ENCODE assay signal across 34 cellular contexts in genomic region chr20:17766226-17766625, GRCh38.
"Had no signal": no experiment of that assay in that cellular context is flagged by ENCODE, and none has a peak within 500 bp of the region (broad histone marks: within the 10 kb centered on the region; RNA-seq: fewer than 3 reads in every experiment).

No MANE protein-coding gene starts in this region.

- H3K4me3 Mint-ChIP-seq: activated B cell treated with CpG ODN at 0.5 μM for 24 hours; activated CD4-positive, alpha-beta memory T cell treated with anti-CD3 and anti-CD28 coated beads, Interleukin-2, amount 10 ng/mL, durations not matched to agents 7 days and 5 days; activated CD4-positive, alpha-beta T cell treated with anti-CD3 and anti-CD28 coated beads, Interleukin-2, amount 10 ng/mL, durations not matched to agents 7 days and 5 days; activated CD8-positive, alpha-beta memory T cell treated with anti-CD3 and anti-CD28 coated beads, Interleukin-2, amount 10 ng/mL, durations not matched to agents 7 days and 5 days; activated naive CD4-positive, alpha-beta T cell treated with anti-CD3 and anti-CD28 coated beads for 36 hours; activated naive CD4-positive, alpha-beta T cell treated with anti-CD3 and anti-CD28 coated beads, Interleukin-2, amount 50 U/mL, for 24 hours; activated naive CD8-positive, alpha-beta T cell treated with anti-CD3 and anti-CD28 coated beads, Interleukin-2, amount 10 ng/mL, durations not matched to agents 7 days and 5 days; activated T-helper 1 cell treated with anti-CD3 and anti-CD28 coated beads, Interleukin-12 subunit alpha, Interleukin-12 subunit beta, Interleukin-2, Interleukin-4 antibody, amounts not matched to agents 30 ng/mL and 10 ng/mL and 1 ng/mL, durations not matched to agents 14 hours and 24 hours and 36 hours; dendritic cell treated with granulocyte-macrophage colony-stimulating factor and Interleukin-4, amounts not matched to agents 40 ng/mL and 50 ng/mL, for 4 days; endodermal cell; T-helper 17 cell; T-helper 2 cell treated with Interferon-gamma antibody and Interleukin-4, amounts not matched to agents 5 μg/mL and 100 μg/mL, for 36 hours had no signal

- H3K27me3 ChIP-seq: brain microvascular endothelial cell had no signal

- H3K27me3 Mint-ChIP-seq: activated naive CD8-positive, alpha-beta T cell treated with anti-CD3 and anti-CD28 coated beads, Interleukin-2, amount 10 ng/mL, durations not matched to agents 7 days and 5 days had no signal

- H3K4me1 Mint-ChIP-seq: activated CD4-positive, alpha-beta memory T cell treated with anti-CD3 and anti-CD28 coated beads, Interleukin-2, amount 10 ng/mL, durations not matched to agents 7 days and 5 days; activated CD4-positive, alpha-beta T cell treated with anti-CD3 and anti-CD28 coated beads, Interleukin-2, amount 10 ng/mL, durations not matched to agents 7 days and 5 days; activated CD8-positive, alpha-beta memory T cell treated with anti-CD3 and anti-CD28 coated beads, Interleukin-2, amount 10 ng/mL, durations not matched to agents 7 days and 5 days; activated naive CD4-positive, alpha-beta T cell treated with anti-CD3 and anti-CD28 coated beads, Interleukin-2, amount 50 U/mL, for 24 hours; activated naive CD8-positive, alpha-beta T cell treated with anti-CD3 and anti-CD28 coated beads, Interleukin-2, amount 10 ng/mL, durations not matched to agents 7 days and 5 days; T-helper 17 cell had no signal

- H3K36me3 Mint-ChIP-seq: activated CD8-positive, alpha-beta memory T cell treated with anti-CD3 and anti-CD28 coated beads, Interleukin-2, amount 10 ng/mL, durations not matched to agents 7 days and 5 days; activated naive CD4-positive, alpha-beta T cell treated with anti-CD3 and anti-CD28 coated beads, Interleukin-2, amount 50 U/mL, for 24 hours; activated naive CD8-positive, alpha-beta T cell treated with anti-CD3 and anti-CD28 coated beads, Interleukin-2, amount 10 ng/mL, durations not matched to agents 7 days and 5 days had no signal

- H3K9me3 Mint-ChIP-seq: activated B cell treated with CpG ODN at 0.5 μM for 24 hours; activated CD4-positive, alpha-beta memory T cell treated with anti-CD3 and anti-CD28 coated beads, Interleukin-2, amount 10 ng/mL, durations not matched to agents 7 days and 5 days; activated naive CD4-positive, alpha-beta T cell treated with anti-CD3 and anti-CD28 coated beads for 36 hours; activated naive CD4-positive, alpha-beta T cell treated with anti-CD3 and anti-CD28 coated beads, Interleukin-2, amount 50 U/mL, for 24 hours; activated naive CD8-positive, alpha-beta T cell treated with anti-CD3 and anti-CD28 coated beads, Interleukin-2, amount 10 ng/mL, durations not matched to agents 7 days and 5 days; activated T-helper 1 cell treated with anti-CD3 and anti-CD28 coated beads, Interleukin-12 subunit alpha, Interleukin-12 subunit beta, Interleukin-2, Interleukin-4 antibody, amounts not matched to agents 30 ng/mL and 10 ng/mL and 1 ng/mL, durations not matched to agents 14 hours and 24 hours and 36 hours; activated T-helper 2 cell treated with anti-CD3 and anti-CD28 coated beads, Interferon-gamma antibody, Interleukin-2, Interleukin-4, amounts not matched to agents 10 μg/mL and 5 μg/mL and 100 μg/mL, durations not matched to agents 14 hours and 24 hours and 36 hours; dendritic cell treated with granulocyte-macrophage colony-stimulating factor and Interleukin-4, amounts not matched to agents 40 ng/mL and 50 ng/mL, for 4 days; endodermal cell; T-helper 2 cell treated with Interferon-gamma antibody and Interleukin-4, amounts not matched to agents 5 μg/mL and 100 μg/mL, for 36 hours had no signal

- ATAC-seq: activated CD4-positive, CD25-positive, alpha-beta regulatory T cell treated with anti-CD3 and anti-CD28 coated beads, Interleukin-2, amount 50 U/mL, for 24 hours; activated CD8-positive, alpha-beta memory T cell treated with anti-CD3 and anti-CD28 coated beads, Interleukin-2, amount 10 ng/mL, durations not matched to agents 7 days and 5 days; esophagus mucosa; T-helper 17 cell had no signal

- H3K36me3 ChIP-seq: brain microvascular endothelial cell, WERI-Rb-1 had no signal

- DNase-seq: activated B cell treated with CpG ODN at 0.5 μM for 24 hours; activated CD4-positive, alpha-beta memory T cell treated with anti-CD3 and anti-CD28 coated beads, Interleukin-2, amount 10 ng/mL, durations not matched to agents 7 days and 5 days; activated CD4-positive, alpha-beta T cell treated with anti-CD3 and anti-CD28 coated beads, Interleukin-2, amount 10 ng/mL, durations not matched to agents 7 days and 5 days; activated CD4-positive, alpha-beta T cell treated with anti-CD3 and anti-CD28 coated beads, Interleukin-2, amount 50 U/mL, for 4 hours; activated CD8-positive, alpha-beta memory T cell treated with anti-CD3 and anti-CD28 coated beads, Interleukin-2, amount 10 ng/mL, durations not matched to agents 7 days and 5 days; activated CD8-positive, alpha-beta memory T cell treated with anti-CD3 and anti-CD28 coated beads, Interleukin-2, amount 50 U/mL, for 4 hours; activated effector memory CD4-positive, alpha-beta T cell treated with anti-CD3 and anti-CD28 coated beads, Interleukin-2, amount 50 U/mL, for 16 hours; activated naive CD4-positive, alpha-beta T cell treated with anti-CD3 and anti-CD28 coated beads for 36 hours; activated naive CD8-positive, alpha-beta T cell treated with anti-CD3 and anti-CD28 coated beads, Interleukin-2, amount 10 ng/mL, durations not matched to agents 7 days and 5 days; activated T-cell treated with anti-CD3 and anti-CD28 coated beads, Interleukin-2, amount 50 U/mL, for 1 hour; activated T-cell treated with anti-CD3 and anti-CD28 coated beads, Interleukin-2, amount 50 U/mL, for 48 hours; amniotic stem cell; anterior cingulate cortex; brain microvascular endothelial cell; central memory CD4-positive, alpha-beta T cell; dorsolateral prefrontal cortex; effector memory CD4-positive, alpha-beta T cell; endodermal cell; foreskin fibroblast; head of caudate nucleus; T-helper 1 cell; T-helper 17 cell; T1000; WERI-Rb-1 had no signal

- H3K27ac ChIP-seq: brain microvascular endothelial cell, coronary artery, dorsolateral prefrontal cortex, WERI-Rb-1 had no signal

- FAIRE-seq: astrocyte, frontal cortex had no signal

- H3K4me3 ChIP-seq: coronary artery, dorsolateral prefrontal cortex had no signal

- H3K27ac Mint-ChIP-seq: activated B cell treated with CpG ODN at 0.5 μM for 24 hours; activated CD4-positive, alpha-beta memory T cell treated with anti-CD3 and anti-CD28 coated beads, Interleukin-2, amount 10 ng/mL, durations not matched to agents 7 days and 5 days; activated CD4-positive, alpha-beta T cell treated with anti-CD3 and anti-CD28 coated beads, Interleukin-2, amount 10 ng/mL, durations not matched to agents 7 days and 5 days; activated CD8-positive, alpha-beta memory T cell treated with anti-CD3 and anti-CD28 coated beads, Interleukin-2, amount 10 ng/mL, durations not matched to agents 7 days and 5 days; activated naive CD4-positive, alpha-beta T cell treated with anti-CD3 and anti-CD28 coated beads for 36 hours; activated naive CD4-positive, alpha-beta T cell treated with anti-CD3 and anti-CD28 coated beads, Interleukin-2, amount 50 U/mL, for 24 hours; activated naive CD8-positive, alpha-beta T cell treated with anti-CD3 and anti-CD28 coated beads, Interleukin-2, amount 10 ng/mL, durations not matched to agents 7 days and 5 days; activated T-helper 1 cell treated with anti-CD3 and anti-CD28 coated beads, Interleukin-12 subunit alpha, Interleukin-12 subunit beta, Interleukin-2, Interleukin-4 antibody, amounts not matched to agents 30 ng/mL and 10 ng/mL and 1 ng/mL, durations not matched to agents 14 hours and 24 hours and 36 hours; activated T-helper 2 cell treated with anti-CD3 and anti-CD28 coated beads, Interferon-gamma antibody, Interleukin-2, Interleukin-4, amounts not matched to agents 10 μg/mL and 5 μg/mL and 100 μg/mL, durations not matched to agents 14 hours and 24 hours and 36 hours; dendritic cell treated with granulocyte-macrophage colony-stimulating factor and Interleukin-4, amounts not matched to agents 40 ng/mL and 50 ng/mL, for 4 days; endodermal cell; T-helper 17 cell; T-helper 2 cell treated with Interferon-gamma antibody and Interleukin-4, amounts not matched to agents 5 μg/mL and 100 μg/mL, for 36 hours had no signal
